28 cellular contexts compared by ENCODE assay signal in the genomic region with DNA sequence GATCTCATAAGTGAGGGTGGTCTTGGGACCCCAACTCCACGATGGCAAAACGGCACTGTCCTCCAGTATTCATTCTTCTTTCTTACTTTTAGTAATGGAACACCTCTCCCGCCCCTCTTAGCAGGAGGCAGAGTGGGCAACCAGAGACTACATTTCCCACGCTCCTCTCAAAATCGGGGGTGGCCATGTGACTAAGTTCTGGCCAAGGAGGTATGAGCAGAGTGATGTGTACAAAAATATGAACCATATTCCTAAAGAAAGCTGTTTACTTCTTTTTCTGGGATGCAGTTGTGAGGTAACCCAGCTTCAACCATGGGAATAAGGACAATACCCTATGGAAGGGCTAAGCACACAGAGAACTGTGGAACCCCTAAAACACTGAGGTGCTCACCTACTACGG.
"Had no signal": no experiment of that assay in that cellular context is flagged by ENCODE, and none has a peak within 500 bp of the region (broad histone marks: within the 10 kb centered on the region; RNA-seq: fewer than 3 reads in every experiment).

No MANE protein-coding gene starts in this region.

- H3K27ac ChIP-seq: breast epithelium, left lung, parathyroid adenoma, psoas muscle, spleen, tibial nerve had no signal

- H3K36me3 ChIP-seq: breast epithelium, left lung, spleen, tibial nerve had no signal

- DNase-seq: activated CD4-positive, alpha-beta T cell treated with anti-CD3 and anti-CD28 coated beads for 36 hours; activated CD4-positive, CD25-positive, alpha-beta regulatory T cell; activated CD8-positive, alpha-beta memory T cell treated with anti-CD3 and anti-CD28 coated beads, Interleukin-2, amount 10 ng/mL, durations not matched to agents 7 days and 5 days; activated CD8-positive, alpha-beta T cell treated with anti-CD3 and anti-CD28 coated beads, Interleukin-2, amount 10 ng/mL, durations not matched to agents 7 days and 5 days; activated naive CD8-positive, alpha-beta T cell treated with anti-CD3 and anti-CD28 coated beads, Interleukin-2, amount 50 U/mL, for 24 hours; activated T-cell treated with anti-CD3 and anti-CD28 coated beads, Interleukin-2, amount 50 U/mL, for 48 hours; amygdala; dermis blood vessel endothelial cell; effector CD8-positive, alpha-beta T cell; foreskin fibroblast; head of caudate nucleus; kidney glomerular epithelial cell; left lung; midbrain; naive thymus-derived CD4-positive, alpha-beta T cell; occipital lobe; psoas muscle; spleen; stimulated activated naive CD4-positive, alpha-beta T cell; T-cell had no signal

- H3K27me3 ChIP-seq: breast epithelium, left lung, spleen, tibial nerve had no signal

- H3K4me3 Mint-ChIP-seq: activated CD4-positive, alpha-beta T cell treated with anti-CD3 and anti-CD28 coated beads for 36 hours; activated CD8-positive, alpha-beta memory T cell treated with anti-CD3 and anti-CD28 coated beads, Interleukin-2, amount 10 ng/mL, durations not matched to agents 7 days and 5 days; activated CD8-positive, alpha-beta T cell treated with anti-CD3 and anti-CD28 coated beads, Interleukin-2, amount 10 ng/mL, durations not matched to agents 7 days and 5 days; activated naive CD4-positive, alpha-beta T cell treated with anti-CD3 and anti-CD28 coated beads, Interleukin-2, amount 50 U/mL, for 24 hours; activated naive CD8-positive, alpha-beta T cell treated with anti-CD3 and anti-CD28 coated beads, Interleukin-2, amount 50 U/mL, for 24 hours; central memory CD8-positive, alpha-beta T cell; neural crest cell; T-cell had no signal

- H3K9me3 Mint-ChIP-seq: activated naive CD4-positive, alpha-beta T cell treated with anti-CD3 and anti-CD28 coated beads, Interleukin-2, amount 50 U/mL, for 24 hours; activated naive CD8-positive, alpha-beta T cell treated with anti-CD3 and anti-CD28 coated beads, Interleukin-2, amount 50 U/mL, for 24 hours; activated T-helper 2 cell treated with anti-CD3 and anti-CD28 coated beads, Interferon-gamma antibody, Interleukin-2, Interleukin-4, amounts not matched to agents 10 μg/mL and 5 μg/mL and 100 μg/mL, durations not matched to agents 14 hours and 24 hours and 36 hours; central memory CD8-positive, alpha-beta T cell; naive thymus-derived CD4-positive, alpha-beta T cell; neural crest cell; T-cell had no signal

- H2AFZ ChIP-seq: parathyroid adenoma had no signal

- H3K4me1 ChIP-seq: breast epithelium had no signal

- FAIRE-seq: colon had no signal

- H3K9me3 ChIP-seq: breast epithelium, left lung, psoas muscle, spleen, tibial nerve had no signal

- ATAC-seq: activated CD4-positive, alpha-beta T cell treated with anti-CD3 and anti-CD28 coated beads for 36 hours; activated CD8-positive, alpha-beta memory T cell treated with anti-CD3 and anti-CD28 coated beads, Interleukin-2, amount 10 ng/mL, durations not matched to agents 7 days and 5 days; activated CD8-positive, alpha-beta T cell treated with anti-CD3 and anti-CD28 coated beads, Interleukin-2, amount 10 ng/mL, durations not matched to agents 7 days and 5 days; activated naive CD8-positive, alpha-beta T cell treated with anti-CD3 and anti-CD28 coated beads, Interleukin-2, amount 50 U/mL, for 24 hours; left lung; naive thymus-derived CD4-positive, alpha-beta T cell; T-cell had no signal

- H3K9ac ChIP-seq: parathyroid adenoma had no signal

- H3K27ac Mint-ChIP-seq: activated CD4-positive, alpha-beta T cell treated with anti-CD3 and anti-CD28 coated beads for 36 hours; activated CD8-positive, alpha-beta memory T cell treated with anti-CD3 and anti-CD28 coated beads, Interleukin-2, amount 10 ng/mL, durations not matched to agents 7 days and 5 days; activated CD8-positive, alpha-beta T cell treated with anti-CD3 and anti-CD28 coated beads, Interleukin-2, amount 10 ng/mL, durations not matched to agents 7 days and 5 days; activated naive CD4-positive, alpha-beta T cell treated with anti-CD3 and anti-CD28 coated beads, Interleukin-2, amount 50 U/mL, for 24 hours; activated naive CD8-positive, alpha-beta T cell treated with anti-CD3 and anti-CD28 coated beads, Interleukin-2, amount 50 U/mL, for 24 hours; activated T-helper 2 cell treated with anti-CD3 and anti-CD28 coated beads, Interferon-gamma antibody, Interleukin-2, Interleukin-4, amounts not matched to agents 10 μg/mL and 5 μg/mL and 100 μg/mL, durations not matched to agents 14 hours and 24 hours and 36 hours; naive thymus-derived CD4-positive, alpha-beta T cell had no signal

- H3K4me3 ChIP-seq: breast epithelium, left lung, psoas muscle, spleen, tibial nerve had no signal

- H3K27me3 Mint-ChIP-seq: activated CD4-positive, alpha-beta T cell treated with anti-CD3 and anti-CD28 coated beads for 36 hours; activated CD8-positive, alpha-beta memory T cell treated with anti-CD3 and anti-CD28 coated beads, Interleukin-2, amount 10 ng/mL, durations not matched to agents 7 days and 5 days; activated naive CD4-positive, alpha-beta T cell treated with anti-CD3 and anti-CD28 coated beads, Interleukin-2, amount 50 U/mL, for 24 hours; activated naive CD8-positive, alpha-beta T cell treated with anti-CD3 and anti-CD28 coated beads, Interleukin-2, amount 50 U/mL, for 24 hours; central memory CD8-positive, alpha-beta T cell; naive thymus-derived CD4-positive, alpha-beta T cell; T-cell had no signal
